10 cellular contexts compared by ENCODE assay signal in the genomic region with DNA sequence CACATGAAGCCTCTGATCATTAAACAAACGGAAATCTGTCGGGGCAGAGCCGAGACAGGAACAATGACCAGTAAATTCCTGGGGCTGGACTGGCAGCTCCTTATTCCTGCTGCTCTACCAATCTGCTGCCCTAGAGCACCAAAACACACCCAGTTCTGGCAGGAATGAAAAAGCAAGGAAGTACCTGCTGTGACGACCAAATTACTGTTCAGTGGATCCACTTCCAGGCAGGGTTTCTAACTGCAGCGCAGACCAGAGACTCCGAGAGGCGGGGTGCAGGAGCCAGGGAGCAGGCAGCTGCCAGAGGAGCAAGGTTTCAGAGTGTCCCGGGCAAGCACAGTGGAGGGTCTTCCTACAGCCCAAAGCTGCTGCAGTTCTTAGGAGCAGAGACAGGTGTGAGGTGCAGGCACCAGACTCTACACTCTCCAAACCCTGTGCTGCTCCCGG. TPM values are rescaled to one million over a fixed set of nuclear protein-coding genes. Genes with fewer than 3 reads are reported as not detected.
DNase-seq lines count a peak whose midpoint lies in the region; ATAC-seq and TF ChIP-seq lines count a peak whose summit lies in the region.
"Had no signal": no experiment of that assay in that cellular context is flagged by ENCODE, and none has a peak within 500 bp of the region (broad histone marks: within the 10 kb centered on the region; RNA-seq: fewer than 3 reads in every experiment).

No MANE protein-coding gene starts in this region.

- H2AFZ ChIP-seq in PC-3 (ENCODE audit: low read length), result peak overlapping the region; percentile 67

- no peaks in the 10 kb centered on the region for H3F3A ChIP-seq in PC-3 (ENCODE audit: low read length, unreplicated experiment)

- TF ChIP-seq CTCF in PC-3 (conservative IDR thresholded peaks at IDR 0.05; ENCODE audit: low read depth, low read length) (no peak), fibroblast of pulmonary artery (IDR thresholded peaks at IDR 0.05; ENCODE audit: low read length, missing control alignments) (no peak), esophagus muscularis mucosa (IDR thresholded peaks at IDR 0.05) (no peak)

- H3K4me3 ChIP-seq in PC-3 (ENCODE audit: low read length) (peak overlapping the region; percentile 56), fibroblast of pulmonary artery (replicated peaks; ENCODE audit: low read depth, low read length) (no peak overlapping the region), esophagus muscularis mucosa (peak overlapping the region in 2 of 4 donors; percentile 7 to 20)

- H3K27ac ChIP-seq in PC-3 (ENCODE audit: low read length) (no peak overlapping the region), esophagus muscularis mucosa (replicated peaks in 1 of 4) (no peak overlapping the region)

- no peaks in the 10 kb centered on the region for H3K79me2 ChIP-seq in PC-3 (ENCODE audit: low read length)

- ATAC-seq in PC-3, result peak; percentile 65
- ATAC-seq in GM21515 (IDR thresholded peaks at IDR 0.05; ENCODE audit: unreplicated experiment), result no peak
- no peak for ATAC-seq in GM21529 (IDR thresholded peaks at IDR 0.05; ENCODE audit: unreplicated experiment)
- ATAC-seq: activated CD8-positive, alpha-beta memory T cell treated with anti-CD3 and anti-CD28 coated beads, Interleukin-2, amount 10 ng/mL, durations not matched to agents 7 days and 5 days had no signal

- no peak for TF ChIP-seq POLR2A in esophagus muscularis mucosa (IDR thresholded peaks at IDR 0.05; ENCODE audit: low read depth)

- DNase-seq in HT-29 (ENCODE audit: low spot score) (peak; percentile 7), PC-3 (peak; percentile 76), fibroblast of pulmonary artery (ENCODE audit: low read depth) (peak; percentile 6), retina (peak; percentile 82), esophagus muscularis mucosa (ENCODE audit: extremely low spot score) (no peak)
- no peak for DNase-seq in activated naive CD4-positive, alpha-beta T cell (lab: John Stamatoyannopoulos, UW)
- DNase-seq: activated CD8-positive, alpha-beta memory T cell treated with anti-CD3 and anti-CD28 coated beads, Interleukin-2, amount 10 ng/mL, durations not matched to agents 7 days and 5 days had no signal

- no TSS peak for BruUV-seq in PC-3 (replicated peaks; lab: Mats Ljungman, UMichigan)

- H3K27me3 ChIP-seq in PC-3 (ENCODE audit: low read length) (no peaks in the 10 kb centered on the region), esophagus muscularis mucosa (peaks cover 0 to 45% (median 6%) of the 10 kb centered on the region in 4 donors)

- intact Hi-C loops in PC-3 (cut with micrococcal nuclease) (no loop called here), esophagus muscularis mucosa (cut with DNase I) (no loop called here)

- no peaks in the 10 kb centered on the region for H3K9me2 ChIP-seq in PC-3 (replicated peaks; ENCODE audit: low read length)

- POLR2A ChIA-PET in PC-3 (lab: Charles Lee; ENCODE audit: unreplicated experiment), result no interaction called here

- no peak for TF ChIP-seq EP300 in esophagus muscularis mucosa (IDR thresholded peaks at IDR 0.05)

- H3K9ac ChIP-seq in PC-3 (ENCODE audit: low read length), result no peak overlapping the region

- H3K9me3 ChIP-seq in PC-3 (ENCODE audit: low read length) (no peaks in the 10 kb centered on the region), esophagus muscularis mucosa (no peaks in the 10 kb centered on the region)

- WGBS in esophagus muscularis mucosa, result 49% methylated on average over 8 of the region's 9 CpGs

- no peaks in the 10 kb centered on the region for H4K20me1 ChIP-seq in PC-3 (ENCODE audit: low read length)

- H3K36me3 ChIP-seq in PC-3 (ENCODE audit: low read depth, low read length) (no peaks in the 10 kb centered on the region), esophagus muscularis mucosa (no peaks in the 10 kb centered on the region)

- CTCF ChIA-PET in PC-3 (lab: Charles Lee), result no interaction called here

- peaks cover 36% of the 10 kb centered on the region for H3K4me1 ChIP-seq in PC-3 (ENCODE audit: insufficient read depth, low read length)
- peaks cover 7 to 24% (median 21%) of the 10 kb centered on the region in 4 donors for H3K4me1 ChIP-seq in esophagus muscularis mucosa

- peak overlapping the region; percentile 85 for H3K4me2 ChIP-seq in PC-3 (ENCODE audit: low read length)

RNA-seq across cellular contexts. Expression of a gene that starts 32.4 kb away (rescaled TPM):
- not detected in 2 replicates for total RNA-seq in HT-29 (2014; rRNA removed; shearing (Covaris generic))
- not detected in 2 replicates for total RNA-seq in PC-3 (2014; rRNA removed)
- 1 to 10 TPM in 1 of 4 donors, under 1 TPM in 3; 0.42 to 1.4 (median 0.84) TPM for total RNA-seq in esophagus muscularis mucosa
- total RNA-seq: activated CD8-positive, alpha-beta memory T cell treated with anti-CD3 and anti-CD28 coated beads, Interleukin-2, amount 10 ng/mL, durations not matched to agents 7 days and 5 days; pulmonary artery endothelial cell had no signal

Comparison
In these comparisons a context has a peak if more than half of its experiments do, and no peak if none do; other contexts are left out.
1. DNase-seq: peak in HT-29 (single experiment), PC-3 (single experiment), fibroblast of pulmonary artery (single experiment) and retina (single experiment); none in esophagus muscularis mucosa (single experiment) and activated naive CD4-positive, alpha-beta T cell (0 of 4).